11 cellular contexts compared by ENCODE assay signal in the genomic region with DNA sequence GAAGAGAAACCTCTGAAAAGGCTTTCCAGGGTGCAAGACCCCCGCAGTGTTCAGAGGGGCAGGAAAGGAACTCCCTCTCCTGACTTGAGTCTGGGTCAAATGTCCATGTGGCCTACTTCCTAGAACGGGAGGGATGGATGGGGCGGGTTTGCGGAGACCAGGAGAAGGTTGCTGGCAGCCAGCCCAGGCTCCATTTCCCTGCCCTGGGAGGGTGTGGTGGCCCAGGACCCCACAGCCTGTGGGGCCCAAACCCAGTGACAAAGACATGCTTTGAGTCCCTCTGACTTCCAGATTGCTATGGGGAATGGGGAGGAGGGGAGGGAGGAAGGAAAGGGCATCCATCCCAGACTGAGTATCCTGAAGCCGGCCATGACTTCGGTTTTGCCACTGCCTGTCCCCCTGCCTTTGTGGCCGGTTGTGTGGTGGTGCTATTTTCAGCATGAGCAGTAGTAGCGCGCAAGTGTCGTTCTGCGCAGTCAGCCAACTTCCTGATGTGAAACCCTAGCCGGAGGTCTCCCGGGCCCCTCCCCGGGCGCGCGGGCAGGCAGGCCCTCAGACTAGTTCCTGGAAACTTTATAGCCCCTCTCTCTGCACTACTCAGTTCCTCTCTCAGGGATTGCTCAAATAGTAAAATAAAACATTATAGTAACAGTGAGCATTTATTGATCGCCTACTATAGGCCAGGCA. TPM values are rescaled to one million over a fixed set of nuclear protein-coding genes. Genes with fewer than 3 reads are reported as not detected.
DNase-seq lines count a peak whose midpoint lies in the region; ATAC-seq and TF ChIP-seq lines count a peak whose summit lies in the region.
"Had no signal": no experiment of that assay in that cellular context is flagged by ENCODE, and none has a peak within 500 bp of the region (broad histone marks: within the 10 kb centered on the region; RNA-seq: fewer than 3 reads in every experiment).

No MANE protein-coding gene starts in this region.

- peaks cover 0 to 59% (median 30%) of the 10 kb centered on the region in 4 donors for H3K4me1 ChIP-seq in tibial nerve
- H3K4me1 ChIP-seq in Caco-2, result no peaks in the 10 kb centered on the region
- H3K4me1 ChIP-seq in foreskin keratinocyte, result no peaks in the 10 kb centered on the region
- H3K4me1 ChIP-seq in suprapubic skin, result peaks cover 34% of the 10 kb centered on the region

- no peaks in the 10 kb centered on the region for H3K36me3 Mint-ChIP-seq in chondrocyte (ENCODE audit: low read depth)
- no peaks in the 10 kb centered on the region for H3K36me3 Mint-ChIP-seq in Caco-2 (ENCODE audit: insufficient read depth, unreplicated experiment)
- H3K36me3 Mint-ChIP-seq: neural progenitor cell had no signal

- H3K27me3 ChIP-seq in tibial nerve, result no peaks in the 10 kb centered on the region
- no peaks in the 10 kb centered on the region for H3K27me3 ChIP-seq in Caco-2 (replicated peaks; ENCODE audit: control insufficient read depth, insufficient read depth, low read length)
- H3K27me3 ChIP-seq in foreskin keratinocyte, result peaks cover 2% of the 10 kb centered on the region
- no peaks in the 10 kb centered on the region for H3K27me3 ChIP-seq in suprapubic skin
- H3K27me3 ChIP-seq: neural progenitor cell had no signal

- POLR2A ChIA-PET in Caco-2 (lab: Charles Lee), result no interaction called here

- H3K4me3 ChIP-seq in tibial nerve (no peak overlapping the region), Caco-2 (ENCODE audit: low read depth, low read length) (no peak overlapping the region), suprapubic skin (no peak overlapping the region)
- H3K4me3 ChIP-seq: neural progenitor cell had no signal

- no TSS peak for BruUV-seq in Caco-2 (replicated peaks; lab: Mats Ljungman, UMichigan)

- peaks cover 70% of the 10 kb centered on the region for H3K4me1 Mint-ChIP-seq in chondrocyte (ENCODE audit: low read depth)
- no peaks in the 10 kb centered on the region for H3K4me1 Mint-ChIP-seq in Caco-2 (ENCODE audit: low read depth, unreplicated experiment)

- TF ChIP-seq POLR2A in tibial nerve (IDR thresholded peaks at IDR 0.05) (no peak), suprapubic skin (IDR thresholded peaks at IDR 0.05) (no peak)

- ATAC-seq in HG03460 (IDR thresholded peaks at IDR 0.05; ENCODE audit: unreplicated experiment), result no peak
- ATAC-seq in foreskin keratinocyte, result no peak

- H3K27ac Mint-ChIP-seq in chondrocyte (ENCODE audit: unreplicated experiment) (peak overlapping the region; percentile 66), Caco-2 (ENCODE audit: unreplicated experiment) (no peak overlapping the region)

- H3K36me3 ChIP-seq in tibial nerve, result no peaks in the 10 kb centered on the region
- H3K36me3 ChIP-seq in Caco-2 (ENCODE audit: control insufficient read depth, insufficient read depth, low read length), result no peaks in the 10 kb centered on the region
- H3K36me3 ChIP-seq in suprapubic skin, result no peaks in the 10 kb centered on the region
- H3K36me3 ChIP-seq: neural progenitor cell had no signal

- intact Hi-C loops in Caco-2 (cut with micrococcal nuclease; ENCODE audit: unreplicated experiment), result no loop called here

- TF ChIP-seq CTCF in chondrocyte (IDR thresholded peaks at IDR 0.05) (no peak), tibial nerve (IDR thresholded peaks at IDR 0.05) (no peak), Caco-2 (IDR thresholded peaks at IDR 0.05; ENCODE audit: insufficient read depth in 1 of 2, low read depth in 1 of 2, low read length in 1 of 2, severe bottlenecking in 1 of 2, unreplicated experiment in 1 of 2) (no peak), foreskin keratinocyte (conservative IDR thresholded peaks at IDR 0.05) (no peak), suprapubic skin (IDR thresholded peaks at IDR 0.05) (no peak)

- H3K9me3 ChIP-seq in tibial nerve (no peaks in the 10 kb centered on the region), Caco-2 (no peaks in the 10 kb centered on the region), suprapubic skin (no peaks in the 10 kb centered on the region)

- DNase-seq in NOMO-1 (lab: John Stamatoyannopoulos, UW; ENCODE audit: unreplicated experiment in 2 of 2) (peak; percentile 97 to 99), chondrocyte (ENCODE audit: low spot score) (no peak), mucosa of gallbladder (ENCODE audit: low spot score) (peak; percentile 47), tibial nerve (ENCODE audit: low spot score in 2 of 2) (peak in 1 of 2 donors; percentile 24), Caco-2 (no peak), foreskin keratinocyte (no peak), suprapubic skin (ENCODE audit: low spot score in 2 of 2) (no peak)
- DNase-seq: DMS79, NCI-H1417 treated with DMSO at 0.1 percent for 48 hours had no signal

- TF ChIP-seq EP300 in tibial nerve (IDR thresholded peaks at IDR 0.05) (no peak), suprapubic skin (IDR thresholded peaks at IDR 0.05) (no peak)

- H3K4me3 Mint-ChIP-seq in chondrocyte (ENCODE audit: unreplicated experiment) (no peak overlapping the region), Caco-2 (ENCODE audit: unreplicated experiment) (no peak overlapping the region)

- H3K27me3 Mint-ChIP-seq in chondrocyte (ENCODE audit: low read depth) (no peaks in the 10 kb centered on the region), Caco-2 (ENCODE audit: insufficient read depth, unreplicated experiment) (no peaks in the 10 kb centered on the region)

- no peaks in the 10 kb centered on the region for H3K9me3 Mint-ChIP-seq in chondrocyte (ENCODE audit: low read depth)
- no peaks in the 10 kb centered on the region for H3K9me3 Mint-ChIP-seq in Caco-2 (ENCODE audit: unreplicated experiment)
- H3K9me3 Mint-ChIP-seq: neural progenitor cell had no signal

- H3K27ac ChIP-seq in tibial nerve (peak overlapping the region in 3 of 4 donors; percentile 27 to 32 (median 32)), foreskin keratinocyte (no peak overlapping the region), suprapubic skin (no peak overlapping the region)
- H3K27ac ChIP-seq: neural progenitor cell had no signal

- CTCF ChIA-PET in Caco-2 (lab: Charles Lee), result interaction anchor here (0.6 to 1.4 kb wide), 2 partner anchors 17 to 135 kb away, joined by 3 to 8 read pairs; no protein-coding TSS in a partner anchor

- 30 to 42% methylated on average over 18 of the region's 18 CpGs for WGBS in tibial nerve, 2 donors
- 78% methylated on average over 18 of the region's 18 CpGs for WGBS in suprapubic skin

RNA-seq across cellular contexts. Expression of a gene that starts 24.4 kb away (rescaled TPM):
- total RNA-seq in chondrocyte, result 35.0 to 37.8 TPM (median 36.1 TPM) in 3 replicates
- total RNA-seq in mucosa of gallbladder, result 43.3 TPM
- 10 to 100 TPM; 29.6 to 48.1 (median 42.4) TPM for total RNA-seq in tibial nerve
- 52.2 and 59.1 TPM in 2 replicates for total RNA-seq in Caco-2 (2022)
- 18.4 and 19.1 TPM in 2 replicates for total RNA-seq in foreskin keratinocyte
- 17.0 and 19.1 TPM in 2 replicates for polyA plus RNA-seq in foreskin keratinocyte
- 10 to 100 TPM; 12.8 to 26.5 (median 17.7) TPM for total RNA-seq in suprapubic skin

Comparison
In these comparisons a context has a peak if more than half of its experiments do, and no peak if none do; other contexts are left out.
1. DNase-seq: peak in NOMO-1 (2 of 2) and mucosa of gallbladder (single experiment); none in chondrocyte (single experiment), Caco-2 (0 of 2), foreskin keratinocyte (0 of 2) and suprapubic skin (0 of 2).
2. H3K27ac ChIP-seq: peak in tibial nerve (3 of 4); none in foreskin keratinocyte (single experiment) and suprapubic skin (single experiment).